18 cellular contexts compared by ENCODE assay signal in genomic region chr2:127347734-127348392, GRCh38. TPM values are rescaled to one million over a fixed set of nuclear protein-coding genes. Genes with fewer than 3 reads are reported as not detected.
DNase-seq lines count a peak whose midpoint lies in the region; ATAC-seq and TF ChIP-seq lines count a peak whose summit lies in the region.
"Had no signal": no experiment of that assay in that cellular context is flagged by ENCODE, and none has a peak within 500 bp of the region (broad histone marks: within the 10 kb centered on the region; RNA-seq: fewer than 3 reads in every experiment).

No MANE protein-coding gene starts in this region.

- peak overlapping the region; percentile 59 for H3K27ac Mint-ChIP-seq in activated CD4-positive, alpha-beta T cell treated with anti-CD3 and anti-CD28 coated beads, Interleukin-2, amount 10 ng/mL, durations not matched to agents 24 days and 14 days
- no peak overlapping the region for H3K27ac Mint-ChIP-seq in activated CD4-positive, alpha-beta T cell treated with anti-CD3 and anti-CD28 coated beads, Interleukin-2, amount 10 ng/mL, durations not matched to agents 7 days and 5 days
- H3K27ac Mint-ChIP-seq in T-helper 17 cell = peak overlapping the region; percentile 78

- POLR2A ChIA-PET in activated CD4-positive, alpha-beta T cell treated with anti-CD3 and anti-CD28 coated beads, Interleukin-2, amount 10 ng/mL, durations not matched to agents 7 days and 5 days (lab: Charles Lee) = no interaction called here

- CTCF ChIA-PET in activated CD4-positive, alpha-beta T cell treated with anti-CD3 and anti-CD28 coated beads, Interleukin-2, amount 10 ng/mL, durations not matched to agents 7 days and 5 days (lab: Charles Lee) = no interaction called here

- no peaks in the 10 kb centered on the region for H3K36me3 ChIP-seq in gastrocnemius medialis
- H3K36me3 ChIP-seq: adrenal gland had no signal

- no peaks in the 10 kb centered on the region for H3K27me3 ChIP-seq in gastrocnemius medialis
- H3K27me3 ChIP-seq: adrenal gland, stomach had no signal

- TF ChIP-seq POLR2A in gastrocnemius medialis (IDR thresholded peaks at IDR 0.05) = no peak

- DNase-seq in activated CD4-positive, alpha-beta T cell treated with anti-CD3 and anti-CD28 coated beads, Interleukin-2, amount 10 ng/mL, durations not matched to agents 24 days and 14 days = no peak
- DNase-seq in activated CD4-positive, alpha-beta T cell treated with anti-CD3 and anti-CD28 coated beads, Interleukin-2, amount 10 ng/mL, durations not matched to agents 7 days and 5 days = no peak
- peak; percentile 70 for DNase-seq in LHCN-M2 (ENCODE audit: low read depth)
- DNase-seq in T-helper 17 cell = no peak
- DNase-seq in gastrocnemius medialis = no peak
- DNase-seq in UCSD-AML1 (lab: John Stamatoyannopoulos, UW; ENCODE audit: unreplicated experiment) = no peak
- no peak for DNase-seq in LoVo (ENCODE audit: low spot score)
- DNase-seq: activated CD4-positive, CD25-positive, alpha-beta regulatory T cell; activated CD8-positive, alpha-beta memory T cell treated with anti-CD3 and anti-CD28 coated beads, Interleukin-2, amount 50 U/mL, for 48 hours; adrenal gland; left colon; NCI-H1694 treated with DMSO at 0.1 percent for 48 hours; NCI-H748 treated with DMSO at 0.1 percent for 48 hours; posterior cingulate gyrus; stomach had no signal

- peaks cover 26 to 34% of the 10 kb centered on the region in 2 donors for H3K4me1 ChIP-seq in gastrocnemius medialis

- TF ChIP-seq CTCF in gastrocnemius medialis (IDR thresholded peaks at IDR 0.05 in 4 of 5, conservative IDR thresholded peaks at IDR 0.05 in 1 of 5) = no peak

- H3K9me3 ChIP-seq in T-helper 17 cell (ENCODE audit: control insufficient read depth, low read length, poor library complexity, severe bottlenecking) (no peaks in the 10 kb centered on the region), gastrocnemius medialis (no peaks in the 10 kb centered on the region)
- H3K9me3 ChIP-seq: adrenal gland, stomach had no signal

- intact Hi-C loops in activated CD4-positive, alpha-beta T cell treated with anti-CD3 and anti-CD28 coated beads, Interleukin-2, amount 10 ng/mL, durations not matched to agents 24 days and 14 days (cut with micrococcal nuclease) = no loop called here
- intact Hi-C loops in gastrocnemius medialis (cut with DNase I; ENCODE audit: low total_unique reads) = no loop called here

- H3K4me3 ChIP-seq in gastrocnemius medialis = no peak overlapping the region
- H3K4me3 ChIP-seq: adrenal gland, stomach had no signal

- H3K27me3 Mint-ChIP-seq in activated CD4-positive, alpha-beta T cell treated with anti-CD3 and anti-CD28 coated beads, Interleukin-2, amount 10 ng/mL, durations not matched to agents 24 days and 14 days = no peaks in the 10 kb centered on the region
- no peaks in the 10 kb centered on the region for H3K27me3 Mint-ChIP-seq in activated CD4-positive, alpha-beta T cell treated with anti-CD3 and anti-CD28 coated beads, Interleukin-2, amount 10 ng/mL, durations not matched to agents 7 days and 5 days
- no peaks in the 10 kb centered on the region for H3K27me3 Mint-ChIP-seq in T-helper 17 cell

- peaks cover 6% of the 10 kb centered on the region for H3K36me3 Mint-ChIP-seq in activated CD4-positive, alpha-beta T cell treated with anti-CD3 and anti-CD28 coated beads, Interleukin-2, amount 10 ng/mL, durations not matched to agents 24 days and 14 days (ENCODE audit: low read depth)
- peaks cover 9% of the 10 kb centered on the region for H3K36me3 Mint-ChIP-seq in activated CD4-positive, alpha-beta T cell treated with anti-CD3 and anti-CD28 coated beads, Interleukin-2, amount 10 ng/mL, durations not matched to agents 7 days and 5 days (ENCODE audit: low read depth)
- H3K36me3 Mint-ChIP-seq in T-helper 17 cell (ENCODE audit: low read depth) = no peaks in the 10 kb centered on the region

- H3K4me1 Mint-ChIP-seq in activated CD4-positive, alpha-beta T cell treated with anti-CD3 and anti-CD28 coated beads, Interleukin-2, amount 10 ng/mL, durations not matched to agents 24 days and 14 days = peaks cover 24% of the 10 kb centered on the region
- H3K4me1 Mint-ChIP-seq in activated CD4-positive, alpha-beta T cell treated with anti-CD3 and anti-CD28 coated beads, Interleukin-2, amount 10 ng/mL, durations not matched to agents 7 days and 5 days = peaks cover 7% of the 10 kb centered on the region
- peaks cover 46% of the 10 kb centered on the region for H3K4me1 Mint-ChIP-seq in T-helper 17 cell

- no peak overlapping the region for H3K4me3 Mint-ChIP-seq in activated CD4-positive, alpha-beta T cell treated with anti-CD3 and anti-CD28 coated beads, Interleukin-2, amount 10 ng/mL, durations not matched to agents 24 days and 14 days
- no peak overlapping the region for H3K4me3 Mint-ChIP-seq in activated CD4-positive, alpha-beta T cell treated with anti-CD3 and anti-CD28 coated beads, Interleukin-2, amount 10 ng/mL, durations not matched to agents 7 days and 5 days
- H3K4me3 Mint-ChIP-seq in T-helper 17 cell = no peak overlapping the region

- in situ Hi-C loops in gastrocnemius medialis (cut with MboI; ENCODE audit: low sequenced_read_pairs in 4 of 4) = loop anchor here in 1 of 4 donors (25.0 kb wide), 1 partner anchor 139 kb away; no protein-coding TSS in a partner anchor

- ATAC-seq in T-helper 17 cell = no peak
- ATAC-seq in gastrocnemius medialis = peak; percentile 61 to 74
- ATAC-seq in GM21723 (IDR thresholded peaks at IDR 0.05; ENCODE audit: unreplicated experiment) = no peak
- ATAC-seq: left colon had no signal

- H3K9me3 Mint-ChIP-seq in activated CD4-positive, alpha-beta T cell treated with anti-CD3 and anti-CD28 coated beads, Interleukin-2, amount 10 ng/mL, durations not matched to agents 24 days and 14 days = no peaks in the 10 kb centered on the region
- H3K9me3 Mint-ChIP-seq in activated CD4-positive, alpha-beta T cell treated with anti-CD3 and anti-CD28 coated beads, Interleukin-2, amount 10 ng/mL, durations not matched to agents 7 days and 5 days = no peaks in the 10 kb centered on the region

- peak overlapping the region; percentile 34 to 60 (median 52) for H3K27ac ChIP-seq in gastrocnemius medialis
- H3K27ac ChIP-seq: adrenal gland, HL-60, RWPE1, stomach had no signal

RNA-seq across cellular contexts. Expression of gene MAP3K2, which starts 39.9 kb away (rescaled TPM):
- total RNA-seq in activated CD4-positive, alpha-beta T cell treated with anti-CD3 and anti-CD28 coated beads, Interleukin-2, amount 10 ng/mL, durations not matched to agents 24 days and 14 days = 53.7 and 57.5 TPM in 2 replicates
- 10 to 100 TPM; 48.9 to 52.9 TPM for total RNA-seq in activated CD4-positive, alpha-beta T cell treated with anti-CD3 and anti-CD28 coated beads, Interleukin-2, amount 10 ng/mL, durations not matched to agents 7 days and 5 days
- 32.6 and 38.4 TPM in 2 replicates for total RNA-seq in LHCN-M2 (2014; rRNA removed)
- 7.3 TPM for polyA plus RNA-seq in LHCN-M2 (2012)
- total RNA-seq in T-helper 17 cell = 100 to 1,000 TPM in 1 of 2 donors, 10 to 100 TPM in 1; 91.0 to 100 TPM
- 10 to 100 TPM; 33.8 to 46.4 (median 39.4) TPM for total RNA-seq in gastrocnemius medialis

RNA-seq across cellular contexts. Expression of gene ERCC3, which starts 53.9 kb away (rescaled TPM):
- total RNA-seq in activated CD4-positive, alpha-beta T cell treated with anti-CD3 and anti-CD28 coated beads, Interleukin-2, amount 10 ng/mL, durations not matched to agents 24 days and 14 days = 58.1 and 60.2 TPM in 2 replicates
- 10 to 100 TPM; 52.1 to 53.3 TPM for total RNA-seq in activated CD4-positive, alpha-beta T cell treated with anti-CD3 and anti-CD28 coated beads, Interleukin-2, amount 10 ng/mL, durations not matched to agents 7 days and 5 days
- total RNA-seq in LHCN-M2 (2014; rRNA removed) (32.6 and 38.9 TPM in 2 replicates), T-helper 17 cell (10 to 100 TPM; 33.5 to 43.5 TPM), gastrocnemius medialis (10 to 100 TPM; 24.9 to 28.2 (median 26.7) TPM)
- 23.5 TPM for polyA plus RNA-seq in LHCN-M2 (2012)

Comparison
In these comparisons a context has a peak if more than half of its experiments do, and no peak if none do; other contexts are left out.
1. ATAC-seq: peak in gastrocnemius medialis (2 of 2); none in T-helper 17 cell (single experiment) and GM21723 (single experiment).